ENCODE assay signal across 8 cellular contexts in genomic region chr9:62838024-62838718, GRCh38.
DNase-seq lines count a peak whose midpoint lies in the region; ATAC-seq and TF ChIP-seq lines count a peak whose summit lies in the region.
"Not testable (repeated sequence)": the region's sequence is repeated elsewhere in the genome, so short reads cannot be mapped to it uniquely, and the experiment has no call there.

No MANE protein-coding gene starts in this region.

- not testable (repeated sequence) for H3K9me3 Mint-ChIP-seq in CD4-positive, alpha-beta T cell; activated naive CD8-positive, alpha-beta T cell (ENCODE audit: low read depth); natural killer cell

- POLR2A ChIA-PET in CD4-positive, alpha-beta T cell (lab: Charles Lee), result not testable (repeated sequence)

- H3F3A ChIP-seq in SU-DHL-6 (ENCODE audit: insufficient read depth), result not testable (repeated sequence)

- CTCF ChIA-PET in CD4-positive, alpha-beta T cell (lab: Charles Lee), result not testable (repeated sequence)

- H3K27ac Mint-ChIP-seq in CD4-positive, alpha-beta T cell, result peak overlapping the region; percentile 82
- H3K27ac Mint-ChIP-seq in activated naive CD8-positive, alpha-beta T cell, result peak overlapping the region; percentile 82
- H3K27ac Mint-ChIP-seq in natural killer cell, result peak overlapping the region; percentile 76 to 87

- not testable (repeated sequence) for H3K36me3 ChIP-seq in SU-DHL-6 (ENCODE audit: low read length)

- peak overlapping the region; percentile 60 for H3K4me2 ChIP-seq in SU-DHL-6 (ENCODE audit: low read depth, low read length, poor library complexity, severe bottlenecking)

- peak; percentile 82 to 95 (median 88) for DNase-seq in CD4-positive, alpha-beta T cell
- peak; percentile 62 to 84 for DNase-seq in foreskin keratinocyte
- peak; percentile 85 for DNase-seq in natural killer cell
- peak; percentile 90 for DNase-seq in stimulated activated CD8-positive, alpha-beta memory T cell treated with anti-CD3 and anti-CD28 coated beads, Interleukin-15, amount 100 ng/mL, for 24 hours (ENCODE audit: low read depth)

- not testable (repeated sequence) for H3K36me3 Mint-ChIP-seq in CD4-positive, alpha-beta T cell (ENCODE audit: low read depth); activated naive CD8-positive, alpha-beta T cell; natural killer cell

- H3K4me1 ChIP-seq in foreskin keratinocyte, result not testable (repeated sequence)

- H3K27me3 Mint-ChIP-seq in CD4-positive, alpha-beta T cell, result peaks cover 31% of the 10 kb centered on the region
- not testable (repeated sequence) for H3K27me3 Mint-ChIP-seq in activated naive CD8-positive, alpha-beta T cell
- peaks cover 20% of the 10 kb centered on the region in 2 donors for H3K27me3 Mint-ChIP-seq in natural killer cell (ENCODE audit: low read depth in 2 of 2)

- H3K4me3 Mint-ChIP-seq in CD4-positive, alpha-beta T cell, result peak overlapping the region; percentile 79
- peak overlapping the region; percentile 88 for H3K4me3 Mint-ChIP-seq in activated naive CD8-positive, alpha-beta T cell
- peak overlapping the region; percentile 92 for H3K4me3 Mint-ChIP-seq in natural killer cell

- not testable (repeated sequence) for TF ChIP-seq CTCF in CD4-positive, alpha-beta T cell (IDR thresholded peaks at IDR 0.05); SU-DHL-6 (IDR thresholded peaks at IDR 0.05; ENCODE audit: insufficient read depth, low read length, poor library complexity, severe bottlenecking); foreskin keratinocyte (conservative IDR thresholded peaks at IDR 0.05); natural killer cell (IDR thresholded peaks at IDR 0.05)

- peak overlapping the region; percentile 65 for H3K9ac ChIP-seq in SU-DHL-6 (ENCODE audit: low read length)

- not testable (repeated sequence) for H3K27ac ChIP-seq in CD4-positive, alpha-beta T cell (ENCODE audit: low read depth, low read length); foreskin keratinocyte
- peak overlapping the region; percentile 90 for H3K27ac ChIP-seq in SU-DHL-6 (ENCODE audit: low read depth, low read length)

- intact Hi-C loops in CD4-positive, alpha-beta T cell (cut with DNase I, micrococcal nuclease); natural killer cell (cut with micrococcal nuclease): not testable (repeated sequence)

- not testable (repeated sequence) for H2AFZ ChIP-seq in SU-DHL-6 (ENCODE audit: low read depth, low read length, severe bottlenecking)

- not testable (repeated sequence) for H4K20me1 ChIP-seq in SU-DHL-6 (ENCODE audit: low read depth, low read length)

- not testable (repeated sequence) for H3K4me1 Mint-ChIP-seq in CD4-positive, alpha-beta T cell (ENCODE audit: low read depth); activated naive CD8-positive, alpha-beta T cell (ENCODE audit: low read depth); natural killer cell

- H3K79me2 ChIP-seq in SU-DHL-6 (ENCODE audit: insufficient read depth, low read length), result not testable (repeated sequence)

- not testable (repeated sequence) for H3K9me3 ChIP-seq in CD4-positive, alpha-beta T cell (ENCODE audit: control insufficient read depth, low read length); SU-DHL-6 (ENCODE audit: insufficient read depth, low read length)

- H3K4me3 ChIP-seq in SU-DHL-6 (ENCODE audit: insufficient read depth, low read length, poor library complexity, severe bottlenecking), result peak overlapping the region; percentile 56

- ATAC-seq in CD4-positive, alpha-beta T cell (ENCODE audit: poor library complexity), result peak; percentile 99
- ATAC-seq in GM19452 (IDR thresholded peaks at IDR 0.05; ENCODE audit: unreplicated experiment) (peak; percentile 100), HG03175 (IDR thresholded peaks at IDR 0.05; ENCODE audit: unreplicated experiment) (peak; percentile 99), foreskin keratinocyte (peak; percentile 96), natural killer cell (peak; percentile 97 to 99 (median 98))

- not testable (repeated sequence) for H3K9me2 ChIP-seq in SU-DHL-6 (replicated peaks; ENCODE audit: insufficient read depth, low read length)

- H3K27me3 ChIP-seq in CD4-positive, alpha-beta T cell (ENCODE audit: control insufficient read depth, insufficient read depth, low read length); SU-DHL-6 (ENCODE audit: low read length): not testable (repeated sequence)
- peaks cover 15% of the 10 kb centered on the region for H3K27me3 ChIP-seq in foreskin keratinocyte
